Comparison of ENCODE assay signal across 21 cellular contexts in genomic region chr2:66421618-66422017, GRCh38. TPM values are rescaled to one million over a fixed set of nuclear protein-coding genes. Genes with fewer than 3 reads are reported as not detected.
A peak's percentile ranks its signal among the peaks of the same experiment; 100 is the strongest.
DNase-seq lines count a peak whose midpoint lies in the region; ATAC-seq, FAIRE-seq and TF ChIP-seq lines count a peak whose summit lies in the region.
"Had no signal": no experiment of that assay in that cellular context is flagged by ENCODE, and none has a peak within 500 bp of the region (broad histone marks: within the 10 kb centered on the region; RNA-seq: fewer than 3 reads in every experiment).

No MANE protein-coding gene starts in this region.

- POLR2A ChIA-PET in HepG2 (lab: Yijun Ruan, JAX) = no interaction called here

- H3K36me3 ChIP-seq in HepG2 (replicated peaks in 1 of 2; ENCODE audit: control insufficient read depth in 1 of 2, insufficient read depth in 2 of 2, low read length in 2 of 2) = no peaks in the 10 kb centered on the region
- H3K36me3 ChIP-seq in right lobe of liver = no peaks in the 10 kb centered on the region
- no peaks in the 10 kb centered on the region for H3K36me3 ChIP-seq in SK-N-MC (ENCODE audit: insufficient read depth, low read length)
- H3K36me3 ChIP-seq in muscle layer of duodenum (ENCODE audit: control insufficient read depth in 1 of 2, insufficient read depth in 2 of 2, low read length in 2 of 2) = no peaks in the 10 kb centered on the region
- H3K36me3 ChIP-seq: BE2C had no signal

- TF ChIP-seq EP300 in HepG2 (IDR thresholded peaks at IDR 0.05; ENCODE audit: low read depth in 2 of 2, low read length in 2 of 2) (no peak), HepG2 (CRISPR knock-in tag; IDR thresholded peaks at IDR 0.05; ENCODE audit: borderline replicate concordance) (no peak)

- H3K9me3 ChIP-seq in HepG2 (ENCODE audit: low read length) (no peaks in the 10 kb centered on the region), right lobe of liver (no peaks in the 10 kb centered on the region), SK-N-MC (ENCODE audit: low read depth, low read length) (no peaks in the 10 kb centered on the region), muscle layer of duodenum (ENCODE audit: control insufficient read depth in 1 of 2, low read length in 2 of 2) (no peaks in the 10 kb centered on the region)
- H3K9me3 ChIP-seq: BE2C, Caco-2 had no signal

- H3K4me2 ChIP-seq in HepG2 (ENCODE audit: low read depth, low read length) = no peak overlapping the region

- TF ChIP-seq RAD21 in HepG2 (CRISPR knock-in tag; IDR thresholded peaks at IDR 0.05) = no peak

- CTCF ChIA-PET in HepG2 (lab: Yijun Ruan, JAX; ENCODE audit: low intra/inter-chr PET ratio, low total read pairs) = no interaction called here

- H3K27ac ChIP-seq in HepG2 (ENCODE audit: extremely low read length, insufficient read depth, low read length) (no peak overlapping the region), right lobe of liver (no peak overlapping the region), SK-N-MC (peak overlapping the region; percentile 99), muscle layer of duodenum (ENCODE audit: low read length) (peak overlapping the region; percentile 14)
- H3K27ac ChIP-seq: 22Rv1 had no signal

- TF ChIP-seq CTCF in HepG2 (CRISPR knock-in tag; IDR thresholded peaks at IDR 0.05) = no peak
- TF ChIP-seq CTCF in right lobe of liver (IDR thresholded peaks at IDR 0.05) = no peak
- no peak for TF ChIP-seq CTCF in omental fat pad (IDR thresholded peaks at IDR 0.05)

- intact Hi-C loops in HepG2 (cut with micrococcal nuclease; ENCODE audit: unreplicated experiment) (loop anchor here (10.0 kb wide), 1 partner anchor 1233 kb away; no protein-coding TSS in a partner anchor), right lobe of liver (cut with DNase I) (no loop called here)

- no peaks in the 10 kb centered on the region for H3K79me2 ChIP-seq in HepG2 (ENCODE audit: insufficient read depth, low read length)

- TF ChIP-seq POLR2A in HepG2 (IDR thresholded peaks at IDR 0.05; ENCODE audit: insufficient read depth in 1 of 2, low read depth in 2 of 2, low read length in 2 of 2) (no peak), right lobe of liver (IDR thresholded peaks at IDR 0.05) (no peak)

- 39% methylated on average over 1 of the region's 1 CpG for WGBS in HepG2 (ENCODE audit: low lambda C conversion rate)
- 67% methylated on average over 1 of the region's 1 CpG for WGBS in right lobe of liver (ENCODE audit: insufficient coverage, low coverage, low lambda C conversion rate, missing lambda C conversion rate)

- H3K9ac ChIP-seq in HepG2 (ENCODE audit: insufficient read depth, low read depth, low read length) (no peak overlapping the region), SK-N-MC (ENCODE audit: insufficient read length) (peak overlapping the region; percentile 82)

- H4K20me1 ChIP-seq in HepG2 (ENCODE audit: insufficient read depth, low read length) = no peaks in the 10 kb centered on the region

- H2AFZ ChIP-seq in HepG2 (ENCODE audit: low read length) = no peak overlapping the region

- BruUV-seq in HepG2 (replicated peaks; lab: Mats Ljungman, UMichigan) = no TSS peak

- ATAC-seq in HepG2 = no peak
- no peak for ATAC-seq in right lobe of liver
- ATAC-seq in omental fat pad (ENCODE audit: low FRiP score) = no peak
- no peak for ATAC-seq in GM19324 (IDR thresholded peaks at IDR 0.05; ENCODE audit: low FRiP score, unreplicated experiment)
- ATAC-seq: HCT116 had no signal

- H3K27me3 ChIP-seq in HepG2 (ENCODE audit: control insufficient read depth in 1 of 2, insufficient read depth in 2 of 2, low read length in 2 of 2) (peaks cover 5 to 34% of the 10 kb centered on the region in 2 experiments), right lobe of liver (peaks cover 0 to 18% of the 10 kb centered on the region in 2 donors), muscle layer of duodenum (ENCODE audit: low read depth, low read length) (peaks cover 14% of the 10 kb centered on the region)
- H3K27me3 ChIP-seq: BE2C had no signal

- H3K4me1 ChIP-seq in HepG2 (ENCODE audit: insufficient read depth, low read length) (peaks cover 2% of the 10 kb centered on the region; the same call in 1 of the 2 replicates), right lobe of liver (no peaks in the 10 kb centered on the region), muscle layer of duodenum (ENCODE audit: control insufficient read depth in 1 of 2, insufficient read depth in 2 of 2, low read length in 2 of 2) (peaks cover 0 to 4% of the 10 kb centered on the region in 2 donors)
- H3K4me1 ChIP-seq: BE2C, Caco-2 had no signal

- in situ Hi-C loops in HepG2 (cut with HindIII; ENCODE audit: extremely low pct_ligation_motif_present, low pct_unique_long_range_greater_than_20kb) = no loop called here

- H3K4me3 ChIP-seq in HepG2 (replicated peaks in 1 of 3; ENCODE audit: insufficient read depth in 1 of 3, low read depth in 2 of 3, low read length in 3 of 3) = no peak overlapping the region
- H3K4me3 ChIP-seq in right lobe of liver = no peak overlapping the region
- H3K4me3 ChIP-seq in SK-N-MC = peak overlapping the region; percentile 74
- no peak overlapping the region for H3K4me3 ChIP-seq in muscle layer of duodenum (ENCODE audit: low read depth in 1 of 2, low read length in 2 of 2)

- no peak for FAIRE-seq in HepG2 (lab: Jason Lieb, UNC)
- FAIRE-seq: D721Med, G401.6, GM12892, GM18507 had no signal

- DNase-seq in HepG2 (ENCODE audit: low spot score) (no peak), right lobe of liver (no peak), SK-N-MC (ENCODE audit: low read depth, low spot score) (no peak), omental fat pad (ENCODE audit: low spot score) (no peak), HuH-7.5 (ENCODE audit: low spot score) (no peak)
- DNase-seq: BE2C; C1 segment of cervical spinal cord; Caco-2; CD4-positive, CD25-positive, alpha-beta regulatory T cell; CD8-positive, alpha-beta memory T cell; GOT3; H7; HFFc6 had no signal

TF ChIP-seq in HepG2, 621 proteins besides CTCF, POLR2A, EP300 and RAD21 (continues in another document):
- TF ChIP-seq MAFK (conservative IDR thresholded peaks at IDR 0.05 in 1 of 2, IDR thresholded peaks at IDR 0.05 in 1 of 2; ENCODE audit: low read length in 2 of 2) (peak; percentile 44 to 63), CSRNP1 (CRISPR knock-in tag; IDR thresholded peaks at IDR 0.05) (no peak), ZNF574 (CRISPR knock-in tag; IDR thresholded peaks at IDR 0.05) (no peak), MAFF (IDR thresholded peaks at IDR 0.05; ENCODE audit: low read depth, low read length) (peak; percentile 47; the same call in 1 of the 2 replicates)

RNA-seq across cellular contexts. Expression of gene MEIS1, which starts 13.3 kb away (rescaled TPM):
- total RNA-seq in HepG2 (2016; rRNA removed; fragmentation: Illumina TruSeq; extraction: Trizol) (4.5 and 6.0 TPM in 2 replicates), right lobe of liver (1 to 10 TPM; 3.1 to 8.8 (median 4.2) TPM), omental fat pad (10 to 100 TPM; 19.8 to 67.3 (median 46.3) TPM)
- total RNA-seq in HepG2 (2016; cell fraction: cytosol; rRNA removed; fragmentation: Illumina TruSeq; extraction: Trizol; ENCODE audit: low read depth) = 0.88 and 1.3 TPM in 2 replicates
- 4.4 and 6.6 TPM in 2 replicates for total RNA-seq in HepG2 (2016; cell fraction: insoluble cytoplasmic fraction; rRNA removed; fragmentation: Illumina TruSeq; extraction: Trizol)
- 2.1 and 4.3 TPM in 2 replicates for total RNA-seq in HepG2 (2016; cell fraction: membrane; rRNA removed; fragmentation: Illumina TruSeq; extraction: Trizol)
- 11.1 and 12.8 TPM in 2 replicates for total RNA-seq in HepG2 (2016; cell fraction: nucleus; rRNA removed; fragmentation: Illumina TruSeq; extraction: Trizol)
- polyA plus RNA-seq in HepG2 (2011; rRNA removed) = 2.6 and 3.8 TPM in 2 replicates
- polyA plus RNA-seq in HepG2 (2011; cell fraction: cytosol; rRNA removed) = 1.2 and 2.1 TPM in 2 replicates
- polyA plus RNA-seq in HepG2 (2011; cell fraction: nucleus; rRNA removed) = 3.6 and 3.7 TPM in 2 replicates
- polyA plus RNA-seq in HepG2 (2012) = 1.7 and 2.9 TPM in 2 replicates
- 0.16 and 0.49 TPM in 2 replicates for polyA plus RNA-seq in HepG2 (2016; cell fraction: cytosol; fragmentation: Illumina TruSeq; extraction: Trizol; ENCODE audit: low read depth)
- 4.1 and 4.2 TPM in 2 replicates for polyA plus RNA-seq in HepG2 (2016; cell fraction: insoluble cytoplasmic fraction; fragmentation: Illumina TruSeq; extraction: Trizol; ENCODE audit: low read depth)
- 1.0 and 1.1 TPM in 2 replicates for polyA plus RNA-seq in HepG2 (2016; cell fraction: membrane; fragmentation: Illumina TruSeq; extraction: Trizol; ENCODE audit: low read depth)
- 4.8 and 9.7 TPM in 2 replicates for polyA plus RNA-seq in HepG2 (2016; cell fraction: nucleus; fragmentation: Illumina TruSeq; extraction: Trizol; ENCODE audit: insufficient read depth, low read depth)
- 6.9 and 19.7 TPM in 2 replicates for polyA minus RNA-seq in HepG2 (2011; rRNA and poly(A)+ RNA removed; ENCODE audit: low replicate concordance)
- polyA minus RNA-seq in HepG2 (2011; cell fraction: cytosol; rRNA and poly(A)+ RNA removed) = 4.3 and 5.7 TPM in 2 replicates
- 19.1 and 25.4 TPM in 2 replicates for polyA minus RNA-seq in HepG2 (2011; cell fraction: nucleus; rRNA and poly(A)+ RNA removed)
- total RNA-seq: CD8-positive, alpha-beta memory T cell had no signal
- polyA plus RNA-seq: CD4-positive, CD25-positive, alpha-beta regulatory T cell; CD8-positive, alpha-beta memory T cell had no signal

Comparison
In these comparisons a context has a peak if more than half of its experiments do, and no peak if none do; other contexts are left out.
1. H3K27ac ChIP-seq: peak in SK-N-MC (single experiment) and muscle layer of duodenum (single experiment); none in HepG2 (single experiment) and right lobe of liver (0 of 3).